12 cellular contexts compared by ENCODE assay signal in genomic region chr9:110207071-110207923, GRCh38. TPM values are rescaled to one million over a fixed set of nuclear protein-coding genes. Genes with fewer than 3 reads are reported as not detected.
DNase-seq lines count a peak whose midpoint lies in the region; ATAC-seq and TF ChIP-seq lines count a peak whose summit lies in the region.
"Had no signal": no experiment of that assay in that cellular context is flagged by ENCODE, and none has a peak within 500 bp of the region (broad histone marks: within the 10 kb centered on the region; RNA-seq: fewer than 3 reads in every experiment).

No MANE protein-coding gene starts in this region.

- TF ChIP-seq CTCF in suprapubic skin (IDR thresholded peaks at IDR 0.05), result no peak
- TF ChIP-seq CTCF in GM10248 (IDR thresholded peaks at IDR 0.05; ENCODE audit: control extremely low read depth, extremely low read depth, low read depth, missing control alignments), result no peak

- no peak for TF ChIP-seq EP300 in suprapubic skin (IDR thresholded peaks at IDR 0.05)

- 53% methylated on average over 8 of the region's 10 CpGs for WGBS in suprapubic skin

- H3K27ac ChIP-seq in suprapubic skin, result peak overlapping the region; percentile 75

- no peaks in the 10 kb centered on the region for H3K36me3 ChIP-seq in suprapubic skin

- DNase-seq in NCI-H146 (lab: John Stamatoyannopoulos, UW) (peak; percentile 41), NCI-H146 treated with DMSO at 0.1 percent for 48 hours (lab: John Stamatoyannopoulos, UW; ENCODE audit: unreplicated experiment) (no peak), NCI-H69 (lab: John Stamatoyannopoulos, UW) (peak; percentile 81), left lobe of liver (ENCODE audit: low spot score) (peak; percentile 87), suprapubic skin (ENCODE audit: low spot score in 2 of 2) (peak in 1 of 2 donors; percentile 79), GM10248 (ENCODE audit: extremely low spot score) (no peak)
- DNase-seq in central memory CD4-positive, alpha-beta T cell, result no peak
- DNase-seq: activated gamma-delta T cell treated with Interleukin-2 at 50 U/mL for 16 hours, glutamatergic neuron had no signal

- CTCF ChIA-PET in GM10248 (lab: Yijun Ruan, JAX), result interaction anchor here (1.3 kb wide), 1 partner anchor 7 kb away, joined by 4 read pairs; no protein-coding TSS in a partner anchor

- peaks cover 8% of the 10 kb centered on the region for H3K27me3 ChIP-seq in suprapubic skin

- POLR2A ChIA-PET in GM10248 (lab: Yijun Ruan, JAX), result interaction anchor here (0.6 kb wide), 1 partner anchor 1189 kb away, joined by 6 read pairs; no protein-coding TSS in a partner anchor

- ATAC-seq in left lobe of liver (peak; percentile 87), GM21515 (IDR thresholded peaks at IDR 0.05; ENCODE audit: unreplicated experiment) (no peak)

- H3K9me3 ChIP-seq in suprapubic skin, result no peaks in the 10 kb centered on the region

- H3K4me1 ChIP-seq in suprapubic skin, result peaks cover 21% of the 10 kb centered on the region

- TF ChIP-seq POLR2A in suprapubic skin (IDR thresholded peaks at IDR 0.05), result no peak

- H3K4me3 ChIP-seq in suprapubic skin, result peak overlapping the region; percentile 27

RNA-seq across cellular contexts. Expression of gene C9orf152, which starts 0.7 kb away (rescaled TPM):
- total RNA-seq in left lobe of liver (3.0 TPM), suprapubic skin (10 to 100 TPM in 2 of 4 donors, 1 to 10 TPM in 2; 8.6 to 14.9 (median 10.9) TPM)
- total RNA-seq: neural crest cell, temporal lobe had no signal

RNA-seq across cellular contexts. Expression of gene TXN, which starts 49.0 kb away (rescaled TPM):
- total RNA-seq in left lobe of liver (111 TPM), suprapubic skin (100 to 1,000 TPM; 126 to 214 (median 154) TPM)

Comparison
In these comparisons a context has a peak if more than half of its experiments do, and no peak if none do; other contexts are left out.
1. DNase-seq: peak in NCI-H146 (single experiment), NCI-H69 (single experiment) and left lobe of liver (single experiment); none in NCI-H146 treated with DMSO at 0.1 percent for 48 hours (single experiment), central memory CD4-positive, alpha-beta T cell (single experiment) and GM10248 (single experiment).